ENCODE assay signal across 14 cellular contexts in genomic region chr13:29591310-29591709, GRCh38. TPM values are rescaled to one million over a fixed set of nuclear protein-coding genes. Genes with fewer than 3 reads are reported as not detected.
DNase-seq lines count a peak whose midpoint lies in the region; ATAC-seq and TF ChIP-seq lines count a peak whose summit lies in the region.
"Had no signal": no experiment of that assay in that cellular context is flagged by ENCODE, and none has a peak within 500 bp of the region (broad histone marks: within the 10 kb centered on the region; RNA-seq: fewer than 3 reads in every experiment).

No MANE protein-coding gene starts in this region.

- CTCF ChIA-PET in activated CD4-positive, alpha-beta T cell treated with anti-CD3 and anti-CD28 coated beads, Interleukin-2, amount 10 ng/mL, durations not matched to agents 7 days and 5 days (lab: Charles Lee) = no interaction called here

- no peak overlapping the region for H2BK12ac ChIP-seq in trophoblast cell (ENCODE audit: low read length)

- no peak overlapping the region for H3K14ac ChIP-seq in trophoblast cell (ENCODE audit: low read length)

- no peak overlapping the region for H2AFZ ChIP-seq in trophoblast cell (ENCODE audit: insufficient read depth, low read length, poor library complexity)

- no peak overlapping the region for H3K4me3 Mint-ChIP-seq in activated CD4-positive, alpha-beta T cell treated with anti-CD3 and anti-CD28 coated beads, Interleukin-2, amount 10 ng/mL, durations not matched to agents 7 days and 5 days
- H3K4me3 Mint-ChIP-seq in chondrocyte (ENCODE audit: unreplicated experiment) = peak overlapping the region; percentile 20
- H3K4me3 Mint-ChIP-seq: natural killer cell had no signal

- H3K4ac ChIP-seq in trophoblast cell (ENCODE audit: low read depth, low read length) = peak overlapping the region; percentile 66

- no peak overlapping the region for H3K4me2 ChIP-seq in trophoblast cell (ENCODE audit: low read length)

- no peaks in the 10 kb centered on the region for H3K27me3 ChIP-seq in trophoblast cell (ENCODE audit: insufficient read depth, low read length)
- H3K27me3 ChIP-seq: tibial nerve had no signal

- H3K27ac ChIP-seq in trophoblast cell (ENCODE audit: low read depth, low read length) = no peak overlapping the region

- H3K9me3 ChIP-seq in trophoblast cell (ENCODE audit: insufficient read depth, low read depth, low read length) = peaks cover 2% of the 10 kb centered on the region
- H3K9me3 ChIP-seq: tibial nerve had no signal

- peaks cover 13% of the 10 kb centered on the region for H3K36me3 Mint-ChIP-seq in activated CD4-positive, alpha-beta T cell treated with anti-CD3 and anti-CD28 coated beads, Interleukin-2, amount 10 ng/mL, durations not matched to agents 7 days and 5 days (ENCODE audit: low read depth)
- peaks cover 3% of the 10 kb centered on the region for H3K36me3 Mint-ChIP-seq in chondrocyte (ENCODE audit: low read depth)
- H3K36me3 Mint-ChIP-seq: natural killer cell had no signal

- H3K4me1 Mint-ChIP-seq in activated CD4-positive, alpha-beta T cell treated with anti-CD3 and anti-CD28 coated beads, Interleukin-2, amount 10 ng/mL, durations not matched to agents 7 days and 5 days = peaks cover 66% of the 10 kb centered on the region
- H3K4me1 Mint-ChIP-seq in chondrocyte (ENCODE audit: low read depth) = peaks cover 84% of the 10 kb centered on the region

- H3K27me3 Mint-ChIP-seq in activated CD4-positive, alpha-beta T cell treated with anti-CD3 and anti-CD28 coated beads, Interleukin-2, amount 10 ng/mL, durations not matched to agents 7 days and 5 days = no peaks in the 10 kb centered on the region
- no peaks in the 10 kb centered on the region for H3K27me3 Mint-ChIP-seq in chondrocyte (ENCODE audit: low read depth)

- no peak overlapping the region for H2BK5ac ChIP-seq in trophoblast cell (ENCODE audit: low read depth, low read length, poor library complexity)

- H3K36me3 ChIP-seq in trophoblast cell (ENCODE audit: control insufficient read depth in 1 of 2, insufficient read depth in 2 of 2, low read length in 2 of 2) = peaks cover 4 to 6% of the 10 kb centered on the region in 2 experiments
- H3K36me3 ChIP-seq: tibial nerve had no signal

- no peak for TF ChIP-seq CTCF in chondrocyte (IDR thresholded peaks at IDR 0.05)
- TF ChIP-seq CTCF in GM13976 (IDR thresholded peaks at IDR 0.05; ENCODE audit: borderline replicate concordance, control extremely low read depth, extremely low read depth, insufficient read depth, missing control alignments) = no peak

- H2BK120ac ChIP-seq in trophoblast cell (ENCODE audit: insufficient read depth, low read length, poor library complexity) = no peak overlapping the region

- H3K4me1 ChIP-seq in trophoblast cell (ENCODE audit: control insufficient read depth in 1 of 2, insufficient read depth in 2 of 2, low read length in 2 of 2) = peaks cover 18 to 26% of the 10 kb centered on the region in 2 experiments

- H2AK5ac ChIP-seq in trophoblast cell (ENCODE audit: low read length) = no peak overlapping the region

- H3K27ac Mint-ChIP-seq in activated CD4-positive, alpha-beta T cell treated with anti-CD3 and anti-CD28 coated beads, Interleukin-2, amount 10 ng/mL, durations not matched to agents 7 days and 5 days = peak overlapping the region; percentile 50
- H3K27ac Mint-ChIP-seq in chondrocyte (ENCODE audit: unreplicated experiment) = peak overlapping the region; percentile 81
- H3K27ac Mint-ChIP-seq: natural killer cell had no signal

- no peak overlapping the region for H3K23ac ChIP-seq in trophoblast cell (ENCODE audit: low read length)

- peaks cover 16% of the 10 kb centered on the region for H3K79me1 ChIP-seq in trophoblast cell (ENCODE audit: low read length)

- H4K8ac ChIP-seq in trophoblast cell (ENCODE audit: low read depth, low read length) = no peak overlapping the region

- H4K91ac ChIP-seq in trophoblast cell (ENCODE audit: low read depth, low read length) = no peak overlapping the region

- in situ Hi-C loops in GM13976 (cut with MboI; ENCODE audit: low sequenced_read_pairs, unreplicated experiment) = no loop called here

- POLR2A ChIA-PET in activated CD4-positive, alpha-beta T cell treated with anti-CD3 and anti-CD28 coated beads, Interleukin-2, amount 10 ng/mL, durations not matched to agents 7 days and 5 days (lab: Charles Lee) = no interaction called here

- H3K4me3 ChIP-seq in trophoblast cell (ENCODE audit: low read depth, low read length) = no peak overlapping the region
- H3K4me3 ChIP-seq: tibial nerve had no signal

- H3K9me3 Mint-ChIP-seq in activated CD4-positive, alpha-beta T cell treated with anti-CD3 and anti-CD28 coated beads, Interleukin-2, amount 10 ng/mL, durations not matched to agents 7 days and 5 days = no peaks in the 10 kb centered on the region
- no peaks in the 10 kb centered on the region for H3K9me3 Mint-ChIP-seq in chondrocyte (ENCODE audit: low read depth)
- H3K9me3 Mint-ChIP-seq: natural killer cell had no signal

- H3K18ac ChIP-seq in trophoblast cell (ENCODE audit: low read length) = no peak overlapping the region

- DNase-seq in activated CD4-positive, alpha-beta T cell treated with anti-CD3 and anti-CD28 coated beads, Interleukin-2, amount 10 ng/mL, durations not matched to agents 7 days and 5 days = no peak
- DNase-seq in activated CD4-positive, alpha-beta T cell treated with anti-CD3 and anti-CD28 coated beads for 1 hour = no peak
- DNase-seq in M059J (ENCODE audit: low read depth) (peak; percentile 49), chondrocyte (ENCODE audit: low spot score) (no peak), trophoblast cell (no peak), NCI-H1048 (lab: John Stamatoyannopoulos, UW) (no peak), GM13976 (ENCODE audit: low spot score) (no peak)
- DNase-seq: 8988T, kidney glomerular epithelial cell, natural killer cell, NCI-H1092, NCI-H226 had no signal

- no CpG with 5 or more reads among the region's 5 CpGs for WGBS in trophoblast cell (ENCODE audit: extremely low coverage, insufficient coverage, insufficient read length)

- no peak overlapping the region for H3K9ac ChIP-seq in trophoblast cell (ENCODE audit: low read length)

- H4K12ac ChIP-seq in trophoblast cell (ENCODE audit: low read depth, low read length) = no peak overlapping the region

- peaks cover 26% of the 10 kb centered on the region for H3K79me2 ChIP-seq in trophoblast cell (ENCODE audit: control insufficient read depth, insufficient read depth, low read length, poor library complexity)

- no peak for ATAC-seq in HG03432 (IDR thresholded peaks at IDR 0.05; ENCODE audit: unreplicated experiment)
- ATAC-seq: natural killer cell had no signal

RNA-seq across cellular contexts. Expression of gene SLC7A1, which starts 4.2 kb away (rescaled TPM):
- 10 to 100 TPM; 64.5 to 77.5 TPM for total RNA-seq in activated CD4-positive, alpha-beta T cell treated with anti-CD3 and anti-CD28 coated beads, Interleukin-2, amount 10 ng/mL, durations not matched to agents 7 days and 5 days
- 9.3 and 15.9 TPM in 2 replicates for total RNA-seq in M059J (2014; rRNA removed; shearing (Covaris generic))
- total RNA-seq in chondrocyte = 75.8 to 111 TPM (median 108 TPM) in 3 replicates
- 42.5 and 45.6 TPM in 2 replicates for polyA plus RNA-seq in trophoblast cell (2013)
